In genomic region chr1:245461681-245462080, GRCh38 we compare ENCODE assay signal across 6 cellular contexts.
"Had no signal": no experiment of that assay in that cellular context is flagged by ENCODE, and none has a peak within 500 bp of the region (broad histone marks: within the 10 kb centered on the region; RNA-seq: fewer than 3 reads in every experiment).

No MANE protein-coding gene starts in this region.

- H3K27ac ChIP-seq: HL-60 had no signal

- H3K4me2 ChIP-seq: GM23338 had no signal

- H2AFZ ChIP-seq: GM23338 had no signal

- H3K4me3 ChIP-seq: GM23338 had no signal

- ATAC-seq: GM23338, HepG2 had no signal

- DNase-seq: H9, HCEC 1CT, KBM-7 had no signal
